Comparison of ENCODE assay signal across 20 cellular contexts in genomic region chr10:132681858-132682755, GRCh38.
DNase-seq lines count a peak whose midpoint lies in the region; ATAC-seq and TF ChIP-seq lines count a peak whose summit lies in the region.
"Had no signal": no experiment of that assay in that cellular context is flagged by ENCODE, and none has a peak within 500 bp of the region (broad histone marks: within the 10 kb centered on the region; RNA-seq: fewer than 3 reads in every experiment).

No MANE protein-coding gene starts in this region.

- H3K27ac ChIP-seq in WERI-Rb-1 (no peak overlapping the region), temporal lobe (ENCODE audit: low read depth, low read length) (peak overlapping the region; percentile 100)
- H3K27ac ChIP-seq: heart left ventricle, neutrophil had no signal

- no peak overlapping the region for H3K27ac Mint-ChIP-seq in activated naive CD4-positive, alpha-beta T cell treated with anti-CD3 and anti-CD28 coated beads for 36 hours
- H3K27ac Mint-ChIP-seq: activated naive CD8-positive, alpha-beta T cell treated with anti-CD3 and anti-CD28 coated beads, Interleukin-2, amount 50 U/mL, for 24 hours had no signal

- CTCF ChIA-PET in activated naive CD4-positive, alpha-beta T cell treated with anti-CD3 and anti-CD28 coated beads for 36 hours (lab: Charles Lee), result no interaction called here

- DNase-seq in activated naive CD4-positive, alpha-beta T cell treated with anti-CD3 and anti-CD28 coated beads for 36 hours, result peak; percentile 2
- DNase-seq in activated naive CD4-positive, alpha-beta T cell (lab: John Stamatoyannopoulos, UW), result no peak
- peak; percentile 2 for DNase-seq in WERI-Rb-1
- DNase-seq in left lobe of liver (ENCODE audit: low spot score), result peak; percentile 41
- DNase-seq in NCI-H1105 (lab: John Stamatoyannopoulos, UW), result no peak
- DNase-seq: activated CD4-positive, alpha-beta T cell treated with anti-CD3 and anti-CD28 coated beads for 1 hour; activated naive CD8-positive, alpha-beta T cell treated with anti-CD3 and anti-CD28 coated beads, Interleukin-2, amount 50 U/mL, for 24 hours; activated T-cell treated with anti-CD3 and anti-CD28 coated beads, Interleukin-2, amount 50 U/mL, for 72 hours; NCI-H1092 treated with DMSO at 0.1 percent for 48 hours; NCI-H2029 treated with DMSO at 0.1 percent for 48 hours; OCI-M1; SHP77 treated with DMSO at 0.1 percent for 48 hours; stimulated activated CD4-positive, alpha-beta T cell treated with anti-CD3 and anti-CD28 coated beads, Interleukin-4, amount 100 ng/mL, for 24 hours; stimulated activated naive CD4-positive, alpha-beta T cell treated with Interleukin-2 at 50 U/mL for 16 hours had no signal

- no peaks in the 10 kb centered on the region for H3K27me3 ChIP-seq in WERI-Rb-1 (ENCODE audit: insufficient read depth, low read depth, severe bottlenecking)
- H3K27me3 ChIP-seq: heart left ventricle, neutrophil had no signal

- H3K4me3 Mint-ChIP-seq in activated naive CD4-positive, alpha-beta T cell treated with anti-CD3 and anti-CD28 coated beads for 36 hours, result no peak overlapping the region
- H3K4me3 Mint-ChIP-seq: activated naive CD8-positive, alpha-beta T cell treated with anti-CD3 and anti-CD28 coated beads, Interleukin-2, amount 50 U/mL, for 24 hours; activated T-cell treated with anti-CD3 and anti-CD28 coated beads, Interleukin-2, amount 50 U/mL, for 72 hours; brain had no signal

- H3K4me3 ChIP-seq in WERI-Rb-1 (ENCODE audit: low read depth, low read length), result no peak overlapping the region
- H3K4me3 ChIP-seq: heart left ventricle had no signal

- H3K36me3 ChIP-seq in WERI-Rb-1, result no peaks in the 10 kb centered on the region

- intact Hi-C loops in activated naive CD4-positive, alpha-beta T cell treated with anti-CD3 and anti-CD28 coated beads for 36 hours (cut with micrococcal nuclease), result no loop called here

- H3K4me1 Mint-ChIP-seq in activated naive CD4-positive, alpha-beta T cell treated with anti-CD3 and anti-CD28 coated beads for 36 hours (ENCODE audit: low read depth), result peaks cover 19% of the 10 kb centered on the region

- no peaks in the 10 kb centered on the region for H3K27me3 Mint-ChIP-seq in activated naive CD4-positive, alpha-beta T cell treated with anti-CD3 and anti-CD28 coated beads for 36 hours (ENCODE audit: low read depth)
- H3K27me3 Mint-ChIP-seq: activated naive CD8-positive, alpha-beta T cell treated with anti-CD3 and anti-CD28 coated beads, Interleukin-2, amount 50 U/mL, for 24 hours had no signal

- ATAC-seq in left lobe of liver (no peak), GM18870 (IDR thresholded peaks at IDR 0.05; ENCODE audit: unreplicated experiment) (no peak), HG02759 (IDR thresholded peaks at IDR 0.05; ENCODE audit: unreplicated experiment) (no peak)
- ATAC-seq: activated naive CD8-positive, alpha-beta T cell treated with anti-CD3 and anti-CD28 coated beads, Interleukin-2, amount 50 U/mL, for 24 hours; activated T-cell treated with anti-CD3 and anti-CD28 coated beads, Interleukin-2, amount 50 U/mL, for 72 hours; heart left ventricle had no signal

- H3K9me3 Mint-ChIP-seq in activated naive CD4-positive, alpha-beta T cell treated with anti-CD3 and anti-CD28 coated beads for 36 hours, result no peaks in the 10 kb centered on the region
- H3K9me3 Mint-ChIP-seq: activated naive CD8-positive, alpha-beta T cell treated with anti-CD3 and anti-CD28 coated beads, Interleukin-2, amount 50 U/mL, for 24 hours; activated T-cell treated with anti-CD3 and anti-CD28 coated beads, Interleukin-2, amount 50 U/mL, for 72 hours had no signal

- H3K36me3 Mint-ChIP-seq in activated naive CD4-positive, alpha-beta T cell treated with anti-CD3 and anti-CD28 coated beads for 36 hours (ENCODE audit: low read depth), result no peaks in the 10 kb centered on the region

- no peaks in the 10 kb centered on the region for H3K9me3 ChIP-seq in WERI-Rb-1 (ENCODE audit: severe bottlenecking)
- H3K9me3 ChIP-seq: heart left ventricle, neutrophil had no signal

- TF ChIP-seq CTCF in WERI-Rb-1 (IDR thresholded peaks at IDR 0.05; ENCODE audit: low read depth, low read length), result no peak

Comparison
In these comparisons a context has a peak if more than half of its experiments do, and no peak if none do; other contexts are left out.
1. DNase-seq: peak in activated naive CD4-positive, alpha-beta T cell treated with anti-CD3 and anti-CD28 coated beads for 36 hours (single experiment), WERI-Rb-1 (single experiment) and left lobe of liver (single experiment); none in activated naive CD4-positive, alpha-beta T cell (0 of 4) and NCI-H1105 (single experiment).